ENCODE assay signal across 8 cellular contexts in genomic region chr4:185472063-185472542, GRCh38. TPM values are rescaled to one million over a fixed set of nuclear protein-coding genes. Genes with fewer than 3 reads are reported as not detected.
DNase-seq lines count a peak whose midpoint lies in the region; ATAC-seq and TF ChIP-seq lines count a peak whose summit lies in the region.

No MANE protein-coding gene starts in this region.

- no peaks in the 10 kb centered on the region for H3K36me3 ChIP-seq in HUES64 (ENCODE audit: insufficient read depth, low read length)
- H3K36me3 ChIP-seq in ectodermal cell (ENCODE audit: control insufficient read depth, insufficient read depth, low read length): no peaks in the 10 kb centered on the region
- no peaks in the 10 kb centered on the region for H3K36me3 ChIP-seq in osteoblast (ENCODE audit: insufficient read depth, low read length)

- H3K79me2 ChIP-seq in osteoblast (ENCODE audit: insufficient read depth, low read length): no peaks in the 10 kb centered on the region

- peak overlapping the region; percentile 66; the same call in 1 of the 2 replicates for H3K9ac ChIP-seq in HUES64 (ENCODE audit: low read depth, low read length)

- H3K27ac ChIP-seq in HUES64 (ENCODE audit: low read depth, low read length) (no peak overlapping the region), ectodermal cell (ENCODE audit: insufficient read depth, low read depth, low read length, poor library complexity, severe bottlenecking) (no peak overlapping the region), osteoblast (ENCODE audit: low read depth, low read length) (peak overlapping the region; percentile 50)

- 61% methylated on average over 8 of the region's 11 CpGs for WGBS in HUES64
- 48 to 50% methylated on average over 9 to 10 of the region's 11 CpGs for WGBS in ectodermal cell, 2 experiments

- H3K4me3 ChIP-seq in HUES64 (ENCODE audit: low read length) (peak overlapping the region; percentile 91), ectodermal cell (ENCODE audit: insufficient read depth, low read depth, low read length) (peak overlapping the region; percentile 72), osteoblast (ENCODE audit: insufficient read depth, low read length) (peak overlapping the region; percentile 85)

- no peak for ATAC-seq in GM21423 (IDR thresholded peaks at IDR 0.05; ENCODE audit: unreplicated experiment)
- ATAC-seq in GM19328 (IDR thresholded peaks at IDR 0.05; ENCODE audit: unreplicated experiment): no peak

- H3K27me3 ChIP-seq in HUES64 (ENCODE audit: insufficient read depth, low read length) (peaks cover 31% of the 10 kb centered on the region), ectodermal cell (ENCODE audit: control insufficient read depth, insufficient read depth, low read length, poor library complexity, severe bottlenecking) (peaks cover 23% of the 10 kb centered on the region), osteoblast (ENCODE audit: insufficient read depth, low read length) (peaks cover 12% of the 10 kb centered on the region)

- H4K20me1 ChIP-seq in osteoblast (ENCODE audit: insufficient read depth, low read length): no peaks in the 10 kb centered on the region

- peak overlapping the region; percentile 90 for H3K4me2 ChIP-seq in osteoblast (ENCODE audit: insufficient read depth, low read length)

- H3K4me1 ChIP-seq in HUES64 (ENCODE audit: insufficient read depth, low read length) (0 out of 2 replicates have a peak, but pooled peaks cover 10% of the 10 kb centered on the region), ectodermal cell (ENCODE audit: control insufficient read depth, insufficient read depth, low read length) (no peaks in the 10 kb centered on the region), osteoblast (ENCODE audit: insufficient read depth, low read length) (peaks cover 13% of the 10 kb centered on the region)

- H3K9me3 ChIP-seq in HUES64 (ENCODE audit: insufficient read depth, low read depth, low read length) (no peaks in the 10 kb centered on the region), ectodermal cell (ENCODE audit: control insufficient read depth, low read length) (no peaks in the 10 kb centered on the region), osteoblast (ENCODE audit: low read depth, low read length) (no peaks in the 10 kb centered on the region)

- TF ChIP-seq CTCF in osteoblast (IDR thresholded peaks at IDR 0.05; ENCODE audit: extremely low read depth, low read depth, low read length): no peak

- peak overlapping the region; percentile 83 for H2AFZ ChIP-seq in osteoblast (ENCODE audit: low read length)

- peak; percentile 40 for DNase-seq in G401 (ENCODE audit: low spot score)
- peak; percentile 84 for DNase-seq in osteoblast (ENCODE audit: insufficient read length, low spot score, missing footprints)
- no peak for DNase-seq in COR-L47 (lab: John Stamatoyannopoulos, UW)
- no peak for DNase-seq in DMS153 treated with DMSO at 0.1 percent for 48 hours (lab: John Stamatoyannopoulos, UW; ENCODE audit: unreplicated experiment)

- in situ Hi-C loops in G401 (cut with HindIII; ENCODE audit: low sequenced_read_pairs): no loop called here

RNA-seq across cellular contexts. Expression of gene CCDC110, which starts 0.6 kb away (rescaled TPM):
- 0.43 and 0.98 TPM in 2 replicates for total RNA-seq in G401 (2014; rRNA removed; shearing (Covaris generic))
- polyA plus RNA-seq in HUES64 (2013, experiment 1 of 2): 0.60 TPM
- 1.0 TPM for polyA plus RNA-seq in HUES64 (2013, experiment 2 of 2)
- 0.54 TPM for polyA plus RNA-seq in ectodermal cell (2013, experiment 1 of 4)
- 0.28 TPM for polyA plus RNA-seq in ectodermal cell (2013, experiment 2 of 4)
- 0.37 TPM for polyA plus RNA-seq in ectodermal cell (2013, experiment 3 of 4)
- 0.61 TPM for polyA plus RNA-seq in ectodermal cell (2013, experiment 4 of 4)
- 2.2 and 2.4 TPM in 2 replicates for total RNA-seq in osteoblast

RNA-seq across cellular contexts. Expression of gene UFSP2, which starts 46.3 kb away (rescaled TPM):
- total RNA-seq in G401 (2014; rRNA removed; shearing (Covaris generic)): 28.7 and 55.8 TPM in 2 replicates
- 25.8 TPM for polyA plus RNA-seq in HUES64 (2013, experiment 1 of 2)
- 29.7 TPM for polyA plus RNA-seq in HUES64 (2013, experiment 2 of 2)
- polyA plus RNA-seq in ectodermal cell (2013, experiment 1 of 4): 37.3 TPM
- 39.4 TPM for polyA plus RNA-seq in ectodermal cell (2013, experiment 2 of 4)
- 32.4 TPM for polyA plus RNA-seq in ectodermal cell (2013, experiment 3 of 4)
- polyA plus RNA-seq in ectodermal cell (2013, experiment 4 of 4): 38.7 TPM
- total RNA-seq in osteoblast: 43.4 and 54.2 TPM in 2 replicates

Comparison
In these comparisons a context has a peak if more than half of its experiments do, and no peak if none do; other contexts are left out.
1. DNase-seq: peak in G401 (single experiment) and osteoblast (single experiment); none in COR-L47 (single experiment) and DMS153 treated with DMSO at 0.1 percent for 48 hours (single experiment).
2. Peak in every context shown above with its lines, with median percentiles within 50 percentile points of each other: H3K4me3 ChIP-seq.